14 cellular contexts compared by ENCODE assay signal in the genomic region with DNA sequence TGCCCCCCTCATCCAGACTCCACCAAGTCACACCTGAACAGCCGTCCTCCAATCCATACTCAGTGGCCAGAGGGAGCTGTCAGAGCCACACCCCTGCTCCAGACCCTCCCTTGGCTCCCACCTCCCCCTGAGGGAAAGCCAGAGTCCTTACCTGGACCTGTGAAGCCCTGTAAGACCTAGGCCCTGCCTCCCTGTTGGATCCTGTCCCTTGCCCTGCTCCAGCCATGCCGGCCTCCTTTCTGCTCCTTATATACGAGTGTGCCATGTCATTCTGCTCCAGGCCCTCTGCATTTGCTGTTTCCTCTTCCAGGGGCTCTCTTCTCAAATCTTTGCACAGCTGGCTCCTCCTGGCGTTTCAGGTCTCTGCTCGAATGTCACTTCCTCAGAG.
"Had no signal": no experiment of that assay in that cellular context is flagged by ENCODE, and none has a peak within 500 bp of the region (broad histone marks: within the 10 kb centered on the region; RNA-seq: fewer than 3 reads in every experiment).

No MANE protein-coding gene starts in this region.

- H2AFZ ChIP-seq: hepatocyte had no signal

- H3K36me3 Mint-ChIP-seq: activated CD4-positive, alpha-beta memory T cell treated with anti-CD3 and anti-CD28 coated beads for 36 hours; activated CD8-positive, alpha-beta memory T cell treated with anti-CD3 and anti-CD28 coated beads, Interleukin-2, amount 10 ng/mL, durations not matched to agents 7 days and 5 days; natural killer cell had no signal

- H3K27ac Mint-ChIP-seq: activated CD4-positive, alpha-beta memory T cell treated with anti-CD3 and anti-CD28 coated beads for 36 hours; activated CD8-positive, alpha-beta memory T cell treated with anti-CD3 and anti-CD28 coated beads, Interleukin-2, amount 10 ng/mL, durations not matched to agents 7 days and 5 days; natural killer cell; stimulated activated naive CD8-positive, alpha-beta T cell treated with anti-CD3 and anti-CD28 coated beads, Interleukin-15, Interleukin-2, amounts not matched to agents 100 ng/mL and 50 ng/mL, for 24 hours had no signal

- H3K4me3 ChIP-seq: dorsolateral prefrontal cortex, hepatocyte, ovary, suprapubic skin had no signal

- H3K27ac ChIP-seq: hepatocyte, ovary, suprapubic skin had no signal

- H3K9me3 ChIP-seq: ovary, suprapubic skin had no signal

- DNase-seq: activated CD4-positive, alpha-beta memory T cell treated with anti-CD3 and anti-CD28 coated beads for 36 hours; activated CD4-positive, alpha-beta T cell treated with anti-CD3 and anti-CD28 coated beads for 1 hour; activated CD8-positive, alpha-beta memory T cell treated with anti-CD3 and anti-CD28 coated beads, Interleukin-2, amount 10 ng/mL, durations not matched to agents 7 days and 5 days; activated effector memory CD4-positive, alpha-beta T cell treated with Interleukin-2 at 50 U/mL for 16 hours; activated naive CD4-positive, alpha-beta T cell treated with anti-CD3 and anti-CD28 coated beads, Interleukin-2, amount 50 U/mL, for 16 hours; activated T-cell treated with anti-CD3 and anti-CD28 coated beads, Interleukin-2, amount 50 U/mL, for 1 hour; mammary epithelial cell; natural killer cell; ovary; trophoblast cell had no signal

- H3K9me3 Mint-ChIP-seq: activated CD4-positive, alpha-beta memory T cell treated with anti-CD3 and anti-CD28 coated beads for 36 hours; natural killer cell; stimulated activated naive CD8-positive, alpha-beta T cell treated with anti-CD3 and anti-CD28 coated beads, Interleukin-15, Interleukin-2, amounts not matched to agents 100 ng/mL and 50 ng/mL, for 24 hours had no signal

- H3K27me3 ChIP-seq: hepatocyte, ovary had no signal

- H3K36me3 ChIP-seq: ovary, suprapubic skin had no signal

- H3K4me3 Mint-ChIP-seq: activated CD4-positive, alpha-beta memory T cell treated with anti-CD3 and anti-CD28 coated beads for 36 hours; activated CD8-positive, alpha-beta memory T cell treated with anti-CD3 and anti-CD28 coated beads, Interleukin-2, amount 10 ng/mL, durations not matched to agents 7 days and 5 days; natural killer cell; stimulated activated naive CD8-positive, alpha-beta T cell treated with anti-CD3 and anti-CD28 coated beads, Interleukin-15, Interleukin-2, amounts not matched to agents 100 ng/mL and 50 ng/mL, for 24 hours had no signal

- H3K4me2 ChIP-seq: hepatocyte had no signal
